19 cellular contexts compared by ENCODE assay signal in genomic region chr3:188905580-188905979, GRCh38.
DNase-seq lines count a peak whose midpoint lies in the region; ATAC-seq and TF ChIP-seq lines count a peak whose summit lies in the region.
"Had no signal": no experiment of that assay in that cellular context is flagged by ENCODE, and none has a peak within 500 bp of the region (broad histone marks: within the 10 kb centered on the region; RNA-seq: fewer than 3 reads in every experiment).

No MANE protein-coding gene starts in this region.

- peaks cover 50% of the 10 kb centered on the region for H3K4me1 Mint-ChIP-seq in CD14-positive monocyte
- H3K4me1 Mint-ChIP-seq: IgD-negative memory B cell had no signal

- peak; percentile 44 to 68 for ATAC-seq in lower lobe of right lung
- ATAC-seq: CD8-positive, alpha-beta T cell; HCT116; Panc1 had no signal

- H3K36me3 ChIP-seq in lower lobe of right lung = no peaks in the 10 kb centered on the region
- H3K36me3 ChIP-seq: BLaER1 had no signal

- in situ Hi-C loops in GM13976 (cut with MboI; ENCODE audit: low sequenced_read_pairs, unreplicated experiment) = no loop called here

- peaks cover 4% of the 10 kb centered on the region for H3K27me3 ChIP-seq in lower lobe of right lung (ENCODE audit: low read depth)
- H3K27me3 ChIP-seq: BLaER1 had no signal

- peaks cover 21% of the 10 kb centered on the region for H3K4me1 ChIP-seq in lower lobe of right lung
- H3K4me1 ChIP-seq: BLaER1 had no signal

- H3K4me3 ChIP-seq in lower lobe of right lung (no peak overlapping the region), foreskin fibroblast (ENCODE audit: low read depth in 1 of 2, low read length in 2 of 2) (no peak overlapping the region)
- H3K4me3 ChIP-seq: BLaER1 had no signal

- H3K4me3 Mint-ChIP-seq in CD14-positive monocyte = no peak overlapping the region
- H3K4me3 Mint-ChIP-seq: CD8-positive, alpha-beta T cell; IgD-negative memory B cell had no signal

- TF ChIP-seq CTCF in CD14-positive monocyte (IDR thresholded peaks at IDR 0.05) (no peak), lower lobe of right lung (IDR thresholded peaks at IDR 0.05) (no peak), foreskin fibroblast (IDR thresholded peaks at IDR 0.05; ENCODE audit: low read depth, low read length) (no peak), GM13976 (IDR thresholded peaks at IDR 0.05; ENCODE audit: borderline replicate concordance, control extremely low read depth, extremely low read depth, insufficient read depth, missing control alignments) (no peak)

- intact Hi-C loops in CD14-positive monocyte (cut with micrococcal nuclease) (loop anchor here in 1 of 2 donors (10.0 kb wide), 1 partner anchor 61 kb away; no protein-coding TSS in a partner anchor), lower lobe of right lung (cut with DNase I) (no loop called here), posterior cingulate gyrus (cut with DNase I) (no loop called here)

- peak overlapping the region; percentile 92 to 97 (median 94) for H3K27ac Mint-ChIP-seq in CD14-positive monocyte
- H3K27ac Mint-ChIP-seq: CD8-positive, alpha-beta T cell; IgD-negative memory B cell had no signal

- H3K27ac ChIP-seq in lower lobe of right lung = peak overlapping the region; percentile 54
- H3K27ac ChIP-seq: BLaER1 had no signal

- H3K9me3 Mint-ChIP-seq in CD14-positive monocyte = peaks cover 0 to 6% (median 2%) of the 10 kb centered on the region in 7 donors
- H3K9me3 Mint-ChIP-seq: CD8-positive, alpha-beta T cell; IgD-negative memory B cell had no signal

- peaks cover 3 to 4% of the 10 kb centered on the region in 2 donors for H3K36me3 Mint-ChIP-seq in CD14-positive monocyte
- H3K36me3 Mint-ChIP-seq: CD8-positive, alpha-beta T cell; IgD-negative memory B cell had no signal

- H3K9me3 ChIP-seq in lower lobe of right lung = no peaks in the 10 kb centered on the region
- H3K9me3 ChIP-seq: BLaER1 had no signal

- peaks cover 0 to 2% (median 0%) of the 10 kb centered on the region in 3 donors for H3K27me3 Mint-ChIP-seq in CD14-positive monocyte (ENCODE audit: low read depth in 3 of 3)
- H3K27me3 Mint-ChIP-seq: IgD-negative memory B cell had no signal

- peak; percentile 25 to 46 for DNase-seq in AML-193 (lab: John Stamatoyannopoulos, UW)
- peak; percentile 54 for DNase-seq in CD14-positive monocyte (ENCODE audit: low spot score)
- DNase-seq in NOMO-1 treated with dmso at 0.1 percent for 144 hours (lab: John Stamatoyannopoulos, UW; ENCODE audit: unreplicated experiment) = peak; percentile 64
- DNase-seq in lower lobe of right lung = no peak
- no peak for DNase-seq in foreskin fibroblast
- no peak for DNase-seq in DMS 273 (lab: John Stamatoyannopoulos, UW; ENCODE audit: unreplicated experiment)
- DNase-seq in posterior cingulate gyrus = no peak
- DNase-seq in GM13976 (ENCODE audit: low spot score) = no peak
- DNase-seq: CD8-positive, alpha-beta T cell; DMS53; GDM1; NCI-H1048; NCI-H1417 treated with DMSO at 0.1 percent for 48 hours; NCI-H187; NCI-H526 treated with DMSO at 0.1 percent for 48 hours had no signal

Comparison
In these comparisons a context has a peak if more than half of its experiments do, and no peak if none do; other contexts are left out.
1. DNase-seq: peak in AML-193 (2 of 2), CD14-positive monocyte (single experiment) and NOMO-1 treated with dmso at 0.1 percent for 144 hours (single experiment); none in lower lobe of right lung (single experiment), foreskin fibroblast (0 of 2), DMS 273 (single experiment), posterior cingulate gyrus (0 of 10) and GM13976 (single experiment).